ENCODE assay signal across 19 cellular contexts in the genomic region with DNA sequence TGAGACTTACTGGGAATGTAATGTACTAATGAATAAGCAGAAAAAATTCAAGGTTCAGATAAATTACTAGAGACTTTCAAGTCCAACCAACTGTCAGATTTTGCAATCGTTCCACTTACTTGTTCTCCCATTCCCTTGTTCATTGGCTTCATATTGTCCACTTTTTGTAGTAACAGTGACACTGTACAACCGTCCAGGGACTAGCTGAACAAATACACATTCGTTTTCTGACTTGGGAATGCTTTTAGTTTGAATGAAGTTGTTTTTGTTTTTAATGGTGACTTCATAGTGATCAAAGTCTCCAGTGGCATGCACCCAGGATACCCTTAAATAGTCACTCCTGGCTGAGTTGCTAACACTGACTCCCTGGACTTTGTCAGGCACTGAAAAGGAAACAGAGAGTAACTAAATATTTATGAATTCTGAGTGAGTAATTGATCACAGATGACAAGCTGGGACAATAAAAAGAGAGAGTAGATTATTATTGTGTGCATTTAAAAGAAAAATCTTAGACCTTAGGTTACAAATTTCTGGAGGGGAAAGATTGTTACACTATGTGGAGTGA.
"Had no signal": no experiment of that assay in that cellular context is flagged by ENCODE, and none has a peak within 500 bp of the region (broad histone marks: within the 10 kb centered on the region; RNA-seq: fewer than 3 reads in every experiment).

No MANE protein-coding gene starts in this region.

- H3K4me3 ChIP-seq: ascending aorta, esophagus squamous epithelium, left ventricle myocardium inferior, mucosa of descending colon had no signal

- FAIRE-seq: bronchial epithelial cell, keratinocyte had no signal

- ATAC-seq: activated T-cell treated with anti-CD3 and anti-CD28 coated beads, Interleukin-2, amount 50 U/mL, for 72 hours; foreskin keratinocyte; mucosa of descending colon; stimulated activated naive CD8-positive, alpha-beta T cell treated with anti-CD3 and anti-CD28 coated beads, Interleukin-15, amount 100 ng/mL, for 72 hours had no signal

- H3K36me3 ChIP-seq: ascending aorta, WERI-Rb-1 had no signal

- H3K4me1 ChIP-seq: esophagus squamous epithelium, foreskin keratinocyte had no signal

- H3K27ac ChIP-seq: ascending aorta, esophagus squamous epithelium, foreskin keratinocyte, left ventricle myocardium inferior, WERI-Rb-1 had no signal

- H3K27me3 ChIP-seq: ascending aorta, esophagus squamous epithelium, foreskin keratinocyte had no signal

- H3K9me3 ChIP-seq: ascending aorta, esophagus squamous epithelium, left ventricle myocardium inferior, mucosa of descending colon had no signal

- DNase-seq: activated CD4-positive, alpha-beta T cell treated with anti-CD3 and anti-CD28 coated beads for 1 hour; activated effector memory CD4-positive, alpha-beta T cell treated with anti-CD3 and anti-CD28 coated beads, Interleukin-2, amount 50 U/mL, for 16 hours; activated T-cell treated with anti-CD3 and anti-CD28 coated beads, Interleukin-2, amount 50 U/mL, for 72 hours; effector CD4-positive, alpha-beta T cell; esophagus squamous epithelium; foreskin keratinocyte; glutamatergic neuron; left ventricle myocardium inferior; mammary epithelial cell; mucosa of descending colon; naive B cell; stimulated activated CD4-positive, alpha-beta T cell treated with anti-CD3 and anti-CD28 coated beads, Interleukin-15, amount 100 ng/mL, for 24 hours; stimulated activated CD4-positive, alpha-beta T cell treated with anti-CD3 and anti-CD28 coated beads, Interleukin-2, amount 100 ng/mL, for 48 hours; stimulated activated naive CD8-positive, alpha-beta T cell treated with anti-CD3 and anti-CD28 coated beads, Interleukin-15, amount 100 ng/mL, for 72 hours; trophoblast cell; WERI-Rb-1 had no signal
